Comparison of ENCODE assay signal across 11 cellular contexts in genomic region chr20:20022498-20022897, GRCh38. TPM values are rescaled to one million over a fixed set of nuclear protein-coding genes. Genes with fewer than 3 reads are reported as not detected.
A peak's percentile ranks its signal among the peaks of the same experiment; 100 is the strongest.
DNase-seq lines count a peak whose midpoint lies in the region; ATAC-seq, FAIRE-seq and TF ChIP-seq lines count a peak whose summit lies in the region.
"Had no signal": no experiment of that assay in that cellular context is flagged by ENCODE, and none has a peak within 500 bp of the region (broad histone marks: within the 10 kb centered on the region; RNA-seq: fewer than 3 reads in every experiment).

No MANE protein-coding gene starts in this region.

- peak; percentile 79 for ATAC-seq in GM19395 (IDR thresholded peaks at IDR 0.05; ENCODE audit: unreplicated experiment)
- ATAC-seq in HG02981 (IDR thresholded peaks at IDR 0.05; ENCODE audit: unreplicated experiment), result peak; percentile 70
- ATAC-seq in stimulated activated memory B cell treated with anti-CD40 and anti-IgM and Interleukin-4, amounts not matched to agents 10 μg/mL and 1 μg/mL and 100 μg/mL, for 72 hours, result no peak

- H3K4me3 Mint-ChIP-seq in activated CD4-positive, alpha-beta memory T cell treated with anti-CD3 and anti-CD28 coated beads, Interleukin-2, amount 10 ng/mL, durations not matched to agents 7 days and 5 days, result peak overlapping the region; percentile 43
- no peak overlapping the region for H3K4me3 Mint-ChIP-seq in stimulated activated memory B cell treated with anti-CD40 and anti-IgM and Interleukin-4, amounts not matched to agents 10 μg/mL and 1 μg/mL and 100 μg/mL, for 72 hours
- H3K4me3 Mint-ChIP-seq: CD8-positive, alpha-beta memory T cell had no signal

- CTCF ChIA-PET in activated CD4-positive, alpha-beta memory T cell treated with anti-CD3 and anti-CD28 coated beads, Interleukin-2, amount 10 ng/mL, durations not matched to agents 7 days and 5 days (lab: Charles Lee), result no interaction called here

- peaks cover 65% of the 10 kb centered on the region for H3K4me1 Mint-ChIP-seq in activated CD4-positive, alpha-beta memory T cell treated with anti-CD3 and anti-CD28 coated beads, Interleukin-2, amount 10 ng/mL, durations not matched to agents 7 days and 5 days
- peaks cover 51% of the 10 kb centered on the region for H3K4me1 Mint-ChIP-seq in stimulated activated memory B cell treated with anti-CD40 and anti-IgM and Interleukin-4, amounts not matched to agents 10 μg/mL and 1 μg/mL and 100 μg/mL, for 72 hours

- H3K27me3 Mint-ChIP-seq in activated CD4-positive, alpha-beta memory T cell treated with anti-CD3 and anti-CD28 coated beads, Interleukin-2, amount 10 ng/mL, durations not matched to agents 7 days and 5 days, result no peaks in the 10 kb centered on the region
- no peaks in the 10 kb centered on the region for H3K27me3 Mint-ChIP-seq in stimulated activated memory B cell treated with anti-CD40 and anti-IgM and Interleukin-4, amounts not matched to agents 10 μg/mL and 1 μg/mL and 100 μg/mL, for 72 hours
- H3K27me3 Mint-ChIP-seq: CD8-positive, alpha-beta memory T cell had no signal

- FAIRE-seq in GM12891 (lab: Jason Lieb, UNC), result peak; percentile 45
- FAIRE-seq: endothelial cell of umbilical vein had no signal

- POLR2A ChIA-PET in activated CD4-positive, alpha-beta memory T cell treated with anti-CD3 and anti-CD28 coated beads, Interleukin-2, amount 10 ng/mL, durations not matched to agents 7 days and 5 days (lab: Charles Lee), result interaction anchor here (1.4 to 2.3 kb wide), 2 partner anchors 29 to 85 kb away, joined by 3 to 15 read pairs; partner anchors contain the start of genes CFAP61 and CRNKL1

- H3K36me3 Mint-ChIP-seq in activated CD4-positive, alpha-beta memory T cell treated with anti-CD3 and anti-CD28 coated beads, Interleukin-2, amount 10 ng/mL, durations not matched to agents 7 days and 5 days (ENCODE audit: low read depth), result peaks cover 43% of the 10 kb centered on the region
- peaks cover 20% of the 10 kb centered on the region for H3K36me3 Mint-ChIP-seq in stimulated activated memory B cell treated with anti-CD40 and anti-IgM and Interleukin-4, amounts not matched to agents 10 μg/mL and 1 μg/mL and 100 μg/mL, for 72 hours

- DNase-seq in GM12891 (ENCODE audit: insufficient read length, low spot score) (no peak), GM19240 (ENCODE audit: insufficient read length, low spot score) (no peak), AG08396 (ENCODE audit: low spot score) (no peak), NCI-H2227 (lab: John Stamatoyannopoulos, UW; ENCODE audit: unreplicated experiment) (no peak)
- no peak for DNase-seq in activated CD4-positive, alpha-beta memory T cell treated with anti-CD3 and anti-CD28 coated beads, Interleukin-2, amount 10 ng/mL, durations not matched to agents 7 days and 5 days
- DNase-seq: activated effector memory CD4-positive, alpha-beta T cell treated with Interleukin-2 at 50 U/mL for 16 hours; CD8-positive, alpha-beta memory T cell had no signal

- H3K9me3 Mint-ChIP-seq in activated CD4-positive, alpha-beta memory T cell treated with anti-CD3 and anti-CD28 coated beads, Interleukin-2, amount 10 ng/mL, durations not matched to agents 7 days and 5 days, result no peaks in the 10 kb centered on the region
- no peaks in the 10 kb centered on the region for H3K9me3 Mint-ChIP-seq in stimulated activated memory B cell treated with anti-CD40 and anti-IgM and Interleukin-4, amounts not matched to agents 10 μg/mL and 1 μg/mL and 100 μg/mL, for 72 hours
- H3K9me3 Mint-ChIP-seq: CD8-positive, alpha-beta memory T cell had no signal

- H3K27ac Mint-ChIP-seq in activated CD4-positive, alpha-beta memory T cell treated with anti-CD3 and anti-CD28 coated beads, Interleukin-2, amount 10 ng/mL, durations not matched to agents 7 days and 5 days, result peak overlapping the region; percentile 81
- H3K27ac Mint-ChIP-seq in stimulated activated memory B cell treated with anti-CD40 and anti-IgM and Interleukin-4, amounts not matched to agents 10 μg/mL and 1 μg/mL and 100 μg/mL, for 72 hours, result no peak overlapping the region

- TF ChIP-seq POLR2A in GM12891 (IDR thresholded peaks at IDR 0.05; ENCODE audit: low read depth, low read length), result no peak

TF ChIP-seq in GM12891, 5 proteins besides CTCF, POLR2A, EP300 and RAD21:
- TF ChIP-seq PAX5 (IDR thresholded peaks at IDR 0.05; ENCODE audit: insufficient read depth, low read length, severe bottlenecking) (no peak), POLR2AphosphoS5 (IDR thresholded peaks at IDR 0.05; ENCODE audit: low read depth, low read length) (no peak), SPI1 (IDR thresholded peaks at IDR 0.05; ENCODE audit: low read depth, low read length) (no peak), POU2F2 (IDR thresholded peaks at IDR 0.05; ENCODE audit: low read depth, low read length) (no peak), TAF1 (IDR thresholded peaks at IDR 0.05; ENCODE audit: low read depth, low read length) (no peak)
TF ChIP-seq in GM12891: peak in this region for 0.

RNA-seq across cellular contexts. Expression of gene NAA20, which starts 5.3 kb away (rescaled TPM):
- polyA plus RNA-seq in GM12891 (2012; ENCODE audit: low read depth, missing spikeins), result 51.9 TPM
- 10 to 100 TPM; 53.3 to 53.7 TPM for total RNA-seq in activated CD4-positive, alpha-beta memory T cell treated with anti-CD3 and anti-CD28 coated beads, Interleukin-2, amount 10 ng/mL, durations not matched to agents 7 days and 5 days

RNA-seq across cellular contexts. Expression of gene CRNKL1, which starts 29.8 kb away (rescaled TPM):
- polyA plus RNA-seq in GM12891 (2012; ENCODE audit: low read depth, missing spikeins), result 10.2 TPM
- 10 to 100 TPM; 20.4 to 21.8 TPM for total RNA-seq in activated CD4-positive, alpha-beta memory T cell treated with anti-CD3 and anti-CD28 coated beads, Interleukin-2, amount 10 ng/mL, durations not matched to agents 7 days and 5 days

RNA-seq across cellular contexts. Expression of gene CFAP61, which starts 29.8 kb away (rescaled TPM):
- not detected for polyA plus RNA-seq in GM12891 (2012; ENCODE audit: low read depth, missing spikeins)
- not detected for total RNA-seq in activated CD4-positive, alpha-beta memory T cell treated with anti-CD3 and anti-CD28 coated beads, Interleukin-2, amount 10 ng/mL, durations not matched to agents 7 days and 5 days
- total RNA-seq: CD8-positive, alpha-beta memory T cell; endothelial cell of umbilical vein had no signal
- polyA plus RNA-seq: CD8-positive, alpha-beta memory T cell; endothelial cell of umbilical vein had no signal
